Comparison of ENCODE assay signal across 8 cellular contexts in the genomic region with DNA sequence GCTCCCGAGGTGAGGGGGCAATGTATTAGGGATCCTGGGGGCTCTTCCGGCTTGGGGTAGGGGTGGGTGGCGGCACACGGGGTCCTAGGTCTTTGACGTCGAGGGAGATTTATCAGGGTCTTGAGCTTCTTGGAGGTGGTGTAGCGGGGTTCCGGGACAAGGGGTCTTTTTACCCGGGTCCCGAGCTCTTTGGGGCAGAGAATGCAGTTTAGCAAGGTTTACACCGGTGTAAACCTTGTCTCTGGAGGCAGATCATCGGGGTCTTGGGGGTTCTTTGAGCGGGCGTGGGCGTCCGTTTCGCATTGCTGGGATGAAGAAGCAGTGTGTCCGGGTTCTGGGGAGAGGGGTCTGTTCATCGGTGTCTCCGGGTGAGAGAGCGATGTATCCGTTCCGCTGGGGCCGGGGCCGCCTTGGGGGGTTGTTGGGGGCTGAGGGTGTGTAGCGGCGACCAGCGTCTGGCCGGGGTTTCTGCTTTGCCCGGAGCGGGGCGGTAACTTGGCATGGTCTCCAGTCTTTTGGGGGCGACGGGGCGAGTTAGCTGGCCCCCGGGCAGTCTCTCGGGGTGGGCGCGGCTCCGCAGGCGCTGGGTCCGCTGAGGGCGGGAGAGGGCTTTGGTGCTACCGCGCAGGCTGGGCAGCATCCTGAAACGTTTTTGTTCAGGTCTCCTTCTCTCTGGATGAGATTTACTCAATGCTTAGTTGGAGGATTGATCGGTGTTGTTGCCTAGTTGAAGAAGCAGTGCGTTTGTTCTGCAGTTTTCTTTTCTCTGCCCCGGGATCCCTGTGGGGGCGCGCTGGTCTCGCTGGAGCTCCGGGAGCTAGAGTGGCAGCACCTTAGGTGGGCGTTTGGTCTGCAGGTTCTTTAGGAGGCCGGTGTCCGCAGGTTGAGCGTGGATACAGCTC. TPM values are rescaled to one million over a fixed set of nuclear protein-coding genes. Genes with fewer than 3 reads are reported as not detected.
DNase-seq lines count a peak whose midpoint lies in the region; ATAC-seq and TF ChIP-seq lines count a peak whose summit lies in the region.

No MANE protein-coding gene starts in this region.

- intact Hi-C loops in activated T-helper 1 cell treated with anti-CD3 and anti-CD28 coated beads, Interleukin-12 subunit alpha, Interleukin-12 subunit beta, Interleukin-2, Interleukin-4 antibody, amounts not matched to agents 30 ng/mL and 10 ng/mL and 1 ng/mL, durations not matched to agents 14 hours and 24 hours and 36 hours (cut with micrococcal nuclease), result loop anchor here (1.0 to 2.0 kb wide), 5 partner anchors 34 to 932 kb away; a partner anchor contains a TSS
- intact Hi-C loops in tibial artery (cut with DNase I; ENCODE audit: low total_unique reads), result no loop called here

- H3K4me1 Mint-ChIP-seq in activated T-helper 1 cell treated with anti-CD3 and anti-CD28 coated beads, Interleukin-12 subunit alpha, Interleukin-12 subunit beta, Interleukin-2, Interleukin-4 antibody, amounts not matched to agents 30 ng/mL and 10 ng/mL and 1 ng/mL, durations not matched to agents 14 hours and 24 hours and 36 hours (ENCODE audit: low read depth), result peaks cover 21% of the 10 kb centered on the region
- H3K4me1 Mint-ChIP-seq in naive B cell, result peaks cover 15 to 21% (median 18%) of the 10 kb centered on the region in 3 donors

- H3K9me3 Mint-ChIP-seq in activated T-helper 1 cell treated with anti-CD3 and anti-CD28 coated beads, Interleukin-12 subunit alpha, Interleukin-12 subunit beta, Interleukin-2, Interleukin-4 antibody, amounts not matched to agents 30 ng/mL and 10 ng/mL and 1 ng/mL, durations not matched to agents 14 hours and 24 hours and 36 hours, result no peaks in the 10 kb centered on the region
- no peaks in the 10 kb centered on the region for H3K9me3 Mint-ChIP-seq in naive B cell

- H3K4me1 ChIP-seq in tibial artery, result peaks cover 0 to 11% (median 2%) of the 10 kb centered on the region in 4 donors

- peak overlapping the region; percentile 82 for H3K4me3 ChIP-seq in fibroblast of mammary gland (ENCODE audit: control insufficient read depth, low read depth, low read length)
- peak overlapping the region; percentile 75 to 98 for H3K4me3 ChIP-seq in tibial artery

- peak in 1 of 2 donors; percentile 2 for ATAC-seq in naive B cell (ENCODE audit: low read depth in 2 of 2)
- ATAC-seq in HG03521 (IDR thresholded peaks at IDR 0.05; ENCODE audit: unreplicated experiment), result no peak

- DNase-seq in SIG-M5 treated with dmso at 0.1 percent for 504 hours (lab: John Stamatoyannopoulos, UW; ENCODE audit: unreplicated experiment), result peak; percentile 44
- DNase-seq in SIG-M5 (lab: John Stamatoyannopoulos, UW), result no peak
- peak; percentile 63 for DNase-seq in NCI-H69 (lab: John Stamatoyannopoulos, UW)
- no peak for DNase-seq in activated T-helper 1 cell treated with anti-CD3 and anti-CD28 coated beads, Interleukin-12 subunit alpha, Interleukin-12 subunit beta, Interleukin-2, Interleukin-4 antibody, amounts not matched to agents 30 ng/mL and 10 ng/mL and 1 ng/mL, durations not matched to agents 14 hours and 24 hours and 36 hours (ENCODE audit: low spot score)
- peak; percentile 33 for DNase-seq in fibroblast of mammary gland (ENCODE audit: low read depth)
- peak; percentile 18 for DNase-seq in naive B cell
- peak; percentile 21 to 70 for DNase-seq in tibial artery

- H3K36me3 ChIP-seq in tibial artery, result no peaks in the 10 kb centered on the region

- H3K4me3 Mint-ChIP-seq in activated T-helper 1 cell treated with anti-CD3 and anti-CD28 coated beads, Interleukin-12 subunit alpha, Interleukin-12 subunit beta, Interleukin-2, Interleukin-4 antibody, amounts not matched to agents 30 ng/mL and 10 ng/mL and 1 ng/mL, durations not matched to agents 14 hours and 24 hours and 36 hours, result peak overlapping the region; percentile 96
- H3K4me3 Mint-ChIP-seq in naive B cell, result peak overlapping the region; percentile 91 to 99 (median 96)

- no peaks in the 10 kb centered on the region for H3K9me3 ChIP-seq in tibial artery

- H3K27ac Mint-ChIP-seq in activated T-helper 1 cell treated with anti-CD3 and anti-CD28 coated beads, Interleukin-12 subunit alpha, Interleukin-12 subunit beta, Interleukin-2, Interleukin-4 antibody, amounts not matched to agents 30 ng/mL and 10 ng/mL and 1 ng/mL, durations not matched to agents 14 hours and 24 hours and 36 hours, result peak overlapping the region; percentile 54
- peak overlapping the region in 5 of 6 donors; percentile 88 to 92 (median 90) for H3K27ac Mint-ChIP-seq in naive B cell

- peaks cover 38% of the 10 kb centered on the region for H3K27me3 Mint-ChIP-seq in activated T-helper 1 cell treated with anti-CD3 and anti-CD28 coated beads, Interleukin-12 subunit alpha, Interleukin-12 subunit beta, Interleukin-2, Interleukin-4 antibody, amounts not matched to agents 30 ng/mL and 10 ng/mL and 1 ng/mL, durations not matched to agents 14 hours and 24 hours and 36 hours (ENCODE audit: insufficient read depth)
- peaks cover 0 to 6% (median 0%) of the 10 kb centered on the region in 3 donors for H3K27me3 Mint-ChIP-seq in naive B cell

- peak overlapping the region; percentile 75 for H3K27ac ChIP-seq in tibial artery

- H3K36me3 Mint-ChIP-seq in activated T-helper 1 cell treated with anti-CD3 and anti-CD28 coated beads, Interleukin-12 subunit alpha, Interleukin-12 subunit beta, Interleukin-2, Interleukin-4 antibody, amounts not matched to agents 30 ng/mL and 10 ng/mL and 1 ng/mL, durations not matched to agents 14 hours and 24 hours and 36 hours (ENCODE audit: low read depth), result peaks cover 3% of the 10 kb centered on the region
- no peaks in the 10 kb centered on the region for H3K36me3 Mint-ChIP-seq in naive B cell

- no peaks in the 10 kb centered on the region for H3K27me3 ChIP-seq in tibial artery

- TF ChIP-seq CTCF in fibroblast of mammary gland (conservative IDR thresholded peaks at IDR 0.05; ENCODE audit: control insufficient read depth, insufficient read depth, low read depth, low read length), result peak; percentile 33
- TF ChIP-seq CTCF in tibial artery (IDR thresholded peaks at IDR 0.05), result no peak

RNA-seq across cellular contexts. Expression of a gene that starts 0.8 kb away (rescaled TPM):
- total RNA-seq in activated T-helper 1 cell treated with anti-CD3 and anti-CD28 coated beads, Interleukin-12 subunit alpha, Interleukin-12 subunit beta, Interleukin-2, Interleukin-4 antibody, amounts not matched to agents 30 ng/mL and 10 ng/mL and 1 ng/mL, durations not matched to agents 14 hours and 24 hours and 36 hours, result 2.8 and 2.9 TPM in 2 replicates
- 1 to 10 TPM; 5.1 to 8.9 (median 6.7) TPM for polyA plus RNA-seq in naive B cell (ENCODE audit: low read depth in 6 of 6)

Comparison
In these comparisons a context has a peak if more than half of its experiments do, and no peak if none do; other contexts are left out.
1. DNase-seq: peak in SIG-M5 treated with dmso at 0.1 percent for 504 hours (single experiment), NCI-H69 (single experiment), fibroblast of mammary gland (single experiment), naive B cell (single experiment) and tibial artery (2 of 2); none in SIG-M5 (single experiment) and activated T-helper 1 cell treated with anti-CD3 and anti-CD28 coated beads, Interleukin-12 subunit alpha, Interleukin-12 subunit beta, Interleukin-2, Interleukin-4 antibody, amounts not matched to agents 30 ng/mL and 10 ng/mL and 1 ng/mL, durations not matched to agents 14 hours and 24 hours and 36 hours (single experiment).